ENCODE assay signal across 8 cellular contexts in genomic region chr17:51119415-51120356, GRCh38. TPM values are rescaled to one million over a fixed set of nuclear protein-coding genes. Genes with fewer than 3 reads are reported as not detected.
DNase-seq lines count a peak whose midpoint lies in the region; ATAC-seq and TF ChIP-seq lines count a peak whose summit lies in the region.

No MANE protein-coding gene starts in this region.

- H3K9me3 Mint-ChIP-seq in activated T-helper 1 cell treated with anti-CD3 and anti-CD28 coated beads, Interleukin-12 subunit alpha, Interleukin-12 subunit beta, Interleukin-2, Interleukin-4 antibody, amounts not matched to agents 30 ng/mL and 10 ng/mL and 1 ng/mL, durations not matched to agents 14 hours and 24 hours and 36 hours, result no peaks in the 10 kb centered on the region

- peaks cover 66% of the 10 kb centered on the region for H3K4me1 Mint-ChIP-seq in activated T-helper 1 cell treated with anti-CD3 and anti-CD28 coated beads, Interleukin-12 subunit alpha, Interleukin-12 subunit beta, Interleukin-2, Interleukin-4 antibody, amounts not matched to agents 30 ng/mL and 10 ng/mL and 1 ng/mL, durations not matched to agents 14 hours and 24 hours and 36 hours (ENCODE audit: low read depth)

- H3K27me3 Mint-ChIP-seq in activated T-helper 1 cell treated with anti-CD3 and anti-CD28 coated beads, Interleukin-12 subunit alpha, Interleukin-12 subunit beta, Interleukin-2, Interleukin-4 antibody, amounts not matched to agents 30 ng/mL and 10 ng/mL and 1 ng/mL, durations not matched to agents 14 hours and 24 hours and 36 hours (ENCODE audit: insufficient read depth), result no peaks in the 10 kb centered on the region

- H3K36me3 ChIP-seq in NT2/D1 (ENCODE audit: insufficient read depth, insufficient read length, low read length) (no peaks in the 10 kb centered on the region), fibroblast of lung (ENCODE audit: control insufficient read depth, insufficient read depth, low read length) (no peaks in the 10 kb centered on the region)

- H3K4me2 ChIP-seq in fibroblast of lung (ENCODE audit: extremely low read depth, insufficient read depth, low read length), result peak overlapping the region; percentile 95

- H4K20me1 ChIP-seq in fibroblast of lung (ENCODE audit: control insufficient read depth, extremely low read depth, insufficient read depth, low read length), result no peaks in the 10 kb centered on the region

- H3K9ac ChIP-seq in NT2/D1 (ENCODE audit: insufficient read length, low read depth) (peak overlapping the region; percentile 99), fibroblast of lung (ENCODE audit: insufficient read depth, low read length) (peak overlapping the region; percentile 91)

- peak overlapping the region; percentile 34 for H2AFZ ChIP-seq in fibroblast of lung (ENCODE audit: low read length)

- H3K27ac ChIP-seq in AG04450 (ENCODE audit: low read depth, low read length) (peak overlapping the region; percentile 65), fibroblast of lung (ENCODE audit: insufficient read depth, low read length) (peak overlapping the region; percentile 96)

- H3K4me3 Mint-ChIP-seq in activated T-helper 1 cell treated with anti-CD3 and anti-CD28 coated beads, Interleukin-12 subunit alpha, Interleukin-12 subunit beta, Interleukin-2, Interleukin-4 antibody, amounts not matched to agents 30 ng/mL and 10 ng/mL and 1 ng/mL, durations not matched to agents 14 hours and 24 hours and 36 hours, result peak overlapping the region; percentile 97

- peak overlapping the region; percentile 98 for H3K4me3 ChIP-seq in AG04450 (ENCODE audit: low read depth, low read length)
- peak overlapping the region; percentile 99 for H3K4me3 ChIP-seq in NT2/D1 (ENCODE audit: insufficient read length, low read depth)
- H3K4me3 ChIP-seq in fibroblast of lung (replicated peaks in 1 of 4; ENCODE audit: control extremely low read depth in 1 of 4, insufficient read depth in 1 of 4, low read depth in 3 of 4, low read length in 4 of 4), result peak overlapping the region; percentile 74 to 99 (median 92)

- no peaks in the 10 kb centered on the region for H3K4me1 ChIP-seq in NT2/D1 (ENCODE audit: insufficient read depth, insufficient read length)
- peaks cover 7% of the 10 kb centered on the region for H3K4me1 ChIP-seq in fibroblast of lung (ENCODE audit: control insufficient read depth, extremely low read depth, insufficient read depth, low read length)

- CTCF ChIA-PET in AG04450 (lab: Charles Lee), result interaction anchor here (0.7 to 1.8 kb wide), 6 partner anchors 16 to 118 kb away, joined by 3 to 6 read pairs (median 4); partner anchors contain the start of gene NME1

- peaks cover 5% of the 10 kb centered on the region for H3K36me3 Mint-ChIP-seq in activated T-helper 1 cell treated with anti-CD3 and anti-CD28 coated beads, Interleukin-12 subunit alpha, Interleukin-12 subunit beta, Interleukin-2, Interleukin-4 antibody, amounts not matched to agents 30 ng/mL and 10 ng/mL and 1 ng/mL, durations not matched to agents 14 hours and 24 hours and 36 hours (ENCODE audit: low read depth)

- intact Hi-C loops in activated T-helper 1 cell treated with anti-CD3 and anti-CD28 coated beads, Interleukin-12 subunit alpha, Interleukin-12 subunit beta, Interleukin-2, Interleukin-4 antibody, amounts not matched to agents 30 ng/mL and 10 ng/mL and 1 ng/mL, durations not matched to agents 14 hours and 24 hours and 36 hours (cut with micrococcal nuclease), result loop anchor here (1.0 to 2.0 kb wide), 3 partner anchors 23 to 141 kb away; partner anchors contain the start of genes MBTD1 and UTP18

- peak overlapping the region; percentile 97 for H3K27ac Mint-ChIP-seq in activated T-helper 1 cell treated with anti-CD3 and anti-CD28 coated beads, Interleukin-12 subunit alpha, Interleukin-12 subunit beta, Interleukin-2, Interleukin-4 antibody, amounts not matched to agents 30 ng/mL and 10 ng/mL and 1 ng/mL, durations not matched to agents 14 hours and 24 hours and 36 hours

- H3K9me3 ChIP-seq in AG04450 (ENCODE audit: control insufficient read depth, insufficient read depth, low read length), result no peaks in the 10 kb centered on the region; the same call in 1 of the 2 replicates
- no peaks in the 10 kb centered on the region for H3K9me3 ChIP-seq in NT2/D1 (ENCODE audit: insufficient read depth, low read length)
- H3K9me3 ChIP-seq in fibroblast of lung (ENCODE audit: control insufficient read depth, insufficient read depth, low read depth, low read length), result no peaks in the 10 kb centered on the region

- peak; percentile 30 for ATAC-seq in GM18502 (IDR thresholded peaks at IDR 0.05; ENCODE audit: poor library complexity, unreplicated experiment)
- peak; percentile 19 for ATAC-seq in HG02973 (IDR thresholded peaks at IDR 0.05; ENCODE audit: unreplicated experiment)

- no peak for DNase-seq in AG04450 (ENCODE audit: low read depth, low spot score)
- DNase-seq in NT2/D1 (ENCODE audit: low read depth, low spot score), result no peak
- peak; percentile 45 for DNase-seq in activated T-helper 1 cell treated with anti-CD3 and anti-CD28 coated beads, Interleukin-12 subunit alpha, Interleukin-12 subunit beta, Interleukin-2, Interleukin-4 antibody, amounts not matched to agents 30 ng/mL and 10 ng/mL and 1 ng/mL, durations not matched to agents 14 hours and 24 hours and 36 hours (ENCODE audit: low spot score)
- peak; percentile 36 to 68 for DNase-seq in fibroblast of lung (ENCODE audit: low read depth in 2 of 2)
- peak; percentile 53 for DNase-seq in myocyte (ENCODE audit: low read depth)
- peak; percentile 47 for DNase-seq in superior temporal gyrus (ENCODE audit: extremely low spot score)

- TF ChIP-seq CTCF in AG04450 (IDR thresholded peaks at IDR 0.05; ENCODE audit: low read depth, low read length) (peak; percentile 38), fibroblast of lung (conservative IDR thresholded peaks at IDR 0.05 in 1 of 2, IDR thresholded peaks at IDR 0.05 in 1 of 2; ENCODE audit: low read depth in 1 of 2, low read length in 2 of 2) (peak; percentile 16 to 46)

- POLR2A ChIA-PET in AG04450 (lab: Yijun Ruan, JAX), result interaction anchor here (0.9 to 1.5 kb wide), 2 partner anchors 34 to 62 kb away, joined by 4 to 10 read pairs; partner anchors contain the start of gene NME1

- H3K27me3 ChIP-seq in AG04450 (ENCODE audit: control insufficient read depth, insufficient read depth, low read length), result no peaks in the 10 kb centered on the region
- no peaks in the 10 kb centered on the region for H3K27me3 ChIP-seq in NT2/D1 (ENCODE audit: insufficient read depth, insufficient read length)
- no peaks in the 10 kb centered on the region for H3K27me3 ChIP-seq in fibroblast of lung (ENCODE audit: control insufficient read depth, insufficient read depth, low read length)

- peaks cover 53% of the 10 kb centered on the region for H3K79me2 ChIP-seq in fibroblast of lung (ENCODE audit: control insufficient read depth, insufficient read depth, low read length)

RNA-seq across cellular contexts. Expression of gene SPAG9, which starts 1.0 kb away (rescaled TPM):
- polyA plus RNA-seq in AG04450 (2011; rRNA removed), result 31.4 and 42.1 TPM in 2 replicates
- polyA minus RNA-seq in AG04450 (2011; rRNA and poly(A)+ RNA removed), result 47.6 and 62.3 TPM in 2 replicates
- total RNA-seq in activated T-helper 1 cell treated with anti-CD3 and anti-CD28 coated beads, Interleukin-12 subunit alpha, Interleukin-12 subunit beta, Interleukin-2, Interleukin-4 antibody, amounts not matched to agents 30 ng/mL and 10 ng/mL and 1 ng/mL, durations not matched to agents 14 hours and 24 hours and 36 hours, result 44.1 and 45.2 TPM in 2 replicates
- 100 and 126 TPM in 2 replicates for total RNA-seq in fibroblast of lung
- polyA plus RNA-seq in fibroblast of lung, result 41.4 and 49.8 TPM in 2 replicates
- 39.5 and 46.0 TPM in 2 replicates for polyA plus RNA-seq in fibroblast of lung (2012)
- 21.7 and 60.8 TPM in 2 replicates for polyA minus RNA-seq in fibroblast of lung (ENCODE audit: low replicate concordance)
- total RNA-seq in myocyte, result 92.1 and 93.2 TPM in 2 replicates
- polyA plus RNA-seq in myocyte (2012), result 38.8 TPM

RNA-seq across cellular contexts. Expression of gene NME1, which starts 33.7 kb away (rescaled TPM):
- polyA plus RNA-seq in AG04450 (2011; rRNA removed) (271 and 350 TPM in 2 replicates), fibroblast of lung (220 and 374 TPM in 2 replicates)
- 61.7 and 69.7 TPM in 2 replicates for polyA minus RNA-seq in AG04450 (2011; rRNA and poly(A)+ RNA removed)
- total RNA-seq in activated T-helper 1 cell treated with anti-CD3 and anti-CD28 coated beads, Interleukin-12 subunit alpha, Interleukin-12 subunit beta, Interleukin-2, Interleukin-4 antibody, amounts not matched to agents 30 ng/mL and 10 ng/mL and 1 ng/mL, durations not matched to agents 14 hours and 24 hours and 36 hours, result 413 and 424 TPM in 2 replicates
- total RNA-seq in fibroblast of lung (75.8 and 108 TPM in 2 replicates), myocyte (143 and 153 TPM in 2 replicates)
- 177 and 290 TPM in 2 replicates for polyA plus RNA-seq in fibroblast of lung (2012)
- 29.2 and 47.8 TPM in 2 replicates for polyA minus RNA-seq in fibroblast of lung (ENCODE audit: low replicate concordance)
- 193 TPM for polyA plus RNA-seq in myocyte (2012)

RNA-seq across cellular contexts. Expression of gene NME2, which starts 46.5 kb away (rescaled TPM):
- polyA plus RNA-seq in AG04450 (2011; rRNA removed) (823 and 851 TPM in 2 replicates), fibroblast of lung (605 and 802 TPM in 2 replicates)
- 155 and 157 TPM in 2 replicates for polyA minus RNA-seq in AG04450 (2011; rRNA and poly(A)+ RNA removed)
- 664 and 674 TPM in 2 replicates for total RNA-seq in activated T-helper 1 cell treated with anti-CD3 and anti-CD28 coated beads, Interleukin-12 subunit alpha, Interleukin-12 subunit beta, Interleukin-2, Interleukin-4 antibody, amounts not matched to agents 30 ng/mL and 10 ng/mL and 1 ng/mL, durations not matched to agents 14 hours and 24 hours and 36 hours
- total RNA-seq in fibroblast of lung (686 and 799 TPM in 2 replicates), myocyte (388 and 441 TPM in 2 replicates)
- 958 and 1,142 TPM in 2 replicates for polyA plus RNA-seq in fibroblast of lung (2012)
- polyA minus RNA-seq in fibroblast of lung (ENCODE audit: low replicate concordance), result 153 and 154 TPM in 2 replicates
- polyA plus RNA-seq in myocyte (2012), result 753 TPM

Comparison
In these comparisons a context has a peak if more than half of its experiments do, and no peak if none do; other contexts are left out.
1. DNase-seq: peak in activated T-helper 1 cell treated with anti-CD3 and anti-CD28 coated beads, Interleukin-12 subunit alpha, Interleukin-12 subunit beta, Interleukin-2, Interleukin-4 antibody, amounts not matched to agents 30 ng/mL and 10 ng/mL and 1 ng/mL, durations not matched to agents 14 hours and 24 hours and 36 hours (single experiment), fibroblast of lung (2 of 2), myocyte (single experiment) and superior temporal gyrus (single experiment); none in AG04450 (single experiment) and NT2/D1 (single experiment).
2. Peak in every context shown above with its lines, with median percentiles within 50 percentile points of each other: H3K4me3 ChIP-seq.